ENCODE assay signal across 14 cellular contexts in the genomic region with DNA sequence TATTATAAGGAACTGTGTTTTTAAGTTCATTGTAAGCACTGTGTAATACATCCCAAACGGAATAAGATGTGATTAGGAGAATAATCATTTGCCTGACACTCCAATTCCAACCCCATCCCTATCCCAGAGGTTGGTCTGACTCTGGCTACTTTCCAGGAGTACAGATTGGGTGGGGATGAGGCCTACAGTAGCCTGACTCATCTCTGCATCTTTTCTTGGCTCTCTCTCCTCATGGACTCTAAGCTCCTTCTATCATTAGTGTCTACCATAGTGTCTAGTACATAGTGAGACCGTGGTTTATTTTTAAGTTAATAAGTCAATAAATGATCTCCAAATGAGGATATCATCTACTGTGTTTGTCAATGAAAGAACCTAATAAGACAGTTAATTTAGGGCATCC.
"Had no signal": no experiment of that assay in that cellular context is flagged by ENCODE, and none has a peak within 500 bp of the region (broad histone marks: within the 10 kb centered on the region; RNA-seq: fewer than 3 reads in every experiment).

No MANE protein-coding gene starts in this region.

- H3K4me3 ChIP-seq: neural progenitor cell, skin epidermis, thyroid gland had no signal

- H3K4me2 ChIP-seq: neural progenitor cell had no signal

- H3K9me3 ChIP-seq: thyroid gland had no signal

- ATAC-seq: activated CD8-positive, alpha-beta memory T cell treated with anti-CD3 and anti-CD28 coated beads, Interleukin-2, amount 10 ng/mL, durations not matched to agents 7 days and 5 days; activated naive CD4-positive, alpha-beta T cell treated with anti-CD3 and anti-CD28 coated beads, Interleukin-2, amount 50 U/mL, for 72 hours; left ventricle myocardium superior had no signal

- DNase-seq: activated CD4-positive, alpha-beta T cell treated with anti-CD3 and anti-CD28 coated beads, Interleukin-2, amount 50 U/mL, for 48 hours; activated CD8-positive, alpha-beta memory T cell treated with anti-CD3 and anti-CD28 coated beads, Interleukin-2, amount 10 ng/mL, durations not matched to agents 7 days and 5 days; activated effector memory CD4-positive, alpha-beta T cell treated with Interleukin-2 at 50 U/mL for 16 hours; activated T-cell treated with anti-CD3 and anti-CD28 coated beads, Interleukin-2, amount 50 U/mL, for 24 hours; amygdala; endodermal cell; erythroblast; left ventricle myocardium superior; retina; T-helper 2 cell; thyroid gland had no signal

- H3K36me3 ChIP-seq: neural progenitor cell, thyroid gland had no signal

- H3K4me1 ChIP-seq: thyroid gland had no signal

- H3K9ac ChIP-seq: neural progenitor cell had no signal

- H3K27ac ChIP-seq: neural progenitor cell, skin epidermis, thyroid gland had no signal

- H3K27me3 ChIP-seq: neural progenitor cell, thyroid gland had no signal
